Comparison of ENCODE assay signal across 26 cellular contexts in the genomic region with DNA sequence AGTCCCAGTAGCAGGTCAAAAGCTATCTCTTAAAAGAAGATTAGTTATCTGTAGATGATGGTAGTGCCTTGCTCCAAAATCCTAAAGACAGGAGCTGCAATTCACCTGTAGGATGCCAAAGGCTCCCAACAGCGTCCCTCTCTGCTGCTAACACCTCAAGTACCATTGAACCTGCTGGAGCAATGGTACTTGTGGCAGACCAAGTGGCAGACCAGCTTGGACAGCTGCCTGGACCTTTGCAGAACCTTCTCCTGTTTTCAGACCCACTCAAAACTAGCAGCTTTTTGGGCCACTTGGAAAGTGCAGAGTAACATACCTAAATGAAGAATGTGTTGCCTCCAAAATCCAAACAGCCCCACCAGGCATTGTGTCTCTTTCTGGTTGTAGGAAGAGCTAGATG. TPM values are rescaled to one million over a fixed set of nuclear protein-coding genes. Genes with fewer than 3 reads are reported as not detected.
DNase-seq lines count a peak whose midpoint lies in the region; ATAC-seq and TF ChIP-seq lines count a peak whose summit lies in the region.
"Had no signal": no experiment of that assay in that cellular context is flagged by ENCODE, and none has a peak within 500 bp of the region (broad histone marks: within the 10 kb centered on the region; RNA-seq: fewer than 3 reads in every experiment).

No MANE protein-coding gene starts in this region.

- no peak overlapping the region for H3K27ac ChIP-seq in lung (ENCODE audit: low read depth in 1 of 2, low read length in 1 of 2)
- H3K27ac ChIP-seq in upper lobe of right lung = no peak overlapping the region
- no peak overlapping the region for H3K27ac ChIP-seq in brain microvascular endothelial cell
- H3K27ac ChIP-seq: 22Rv1; A549; BLaER1 treated with 17β-estradiol and CSF1 and Interleukin-3, amounts not matched to agents 10 nM and 100 nM; C4-2B had no signal

- H3K4me3 ChIP-seq in lung = no peak overlapping the region
- H3K4me3 ChIP-seq in upper lobe of right lung = no peak overlapping the region
- H3K4me3 ChIP-seq in brain microvascular endothelial cell (ENCODE audit: low read depth, low read length) = no peak overlapping the region
- H3K4me3 ChIP-seq: A549; BLaER1 treated with 17β-estradiol and CSF1 and Interleukin-3, amounts not matched to agents 10 nM and 100 nM; GM12878 had no signal

- H3K9me3 ChIP-seq in lung (ENCODE audit: control insufficient read depth in 2 of 2, insufficient read depth in 1 of 2, low read length in 1 of 2) (peaks cover 0 to 1% of the 10 kb centered on the region in 2 donors), upper lobe of right lung (no peaks in the 10 kb centered on the region)

- no peaks in the 10 kb centered on the region for H3K27me3 ChIP-seq in lung (ENCODE audit: control insufficient read depth, insufficient read depth)
- H3K27me3 ChIP-seq in upper lobe of right lung = no peaks in the 10 kb centered on the region
- no peaks in the 10 kb centered on the region for H3K27me3 ChIP-seq in brain microvascular endothelial cell (replicated peaks)
- H3K27me3 ChIP-seq: BLaER1 treated with 17β-estradiol and CSF1 and Interleukin-3, amounts not matched to agents 10 nM and 100 nM had no signal

- no peaks in the 10 kb centered on the region for H3K9me3 Mint-ChIP-seq in activated CD8-positive, alpha-beta T cell treated with anti-CD3 and anti-CD28 coated beads, Interleukin-2, amount 10 ng/mL, durations not matched to agents 7 days and 5 days (ENCODE audit: insufficient read depth)
- peaks cover 19% of the 10 kb centered on the region for H3K9me3 Mint-ChIP-seq in activated CD8-positive, alpha-beta T cell treated with anti-CD3 and anti-CD28 coated beads for 36 hours

- DNase-seq in activated CD8-positive, alpha-beta T cell treated with anti-CD3 and anti-CD28 coated beads, Interleukin-2, amount 10 ng/mL, durations not matched to agents 7 days and 5 days = peak; percentile 9
- DNase-seq in activated CD8-positive, alpha-beta T cell treated with anti-CD3 and anti-CD28 coated beads for 36 hours = no peak
- DNase-seq in islet precursor cell (peak; percentile 21), lung (ENCODE audit: low spot score) (peak; percentile 42), upper lobe of right lung (no peak), brain microvascular endothelial cell (no peak)
- DNase-seq: AML-193; Caco-2; Calu3; CD4-positive, alpha-beta T cell; CD8-positive, alpha-beta T cell; DMS 273 treated with DMSO at 0.1 percent for 48 hours; DMS153; DMS53; DMS79; DND-41; EL; GDM1 had no signal

- WGBS in lung, 2 donors = 79 to 85% methylated on average over 1 of the region's 1 CpG

- POLR2A ChIA-PET in activated CD8-positive, alpha-beta T cell treated with anti-CD3 and anti-CD28 coated beads, Interleukin-2, amount 10 ng/mL, durations not matched to agents 7 days and 5 days (lab: Charles Lee) = no interaction called here
- POLR2A ChIA-PET in activated CD8-positive, alpha-beta T cell treated with anti-CD3 and anti-CD28 coated beads for 36 hours (lab: Charles Lee) = interaction anchor here (1.8 kb wide), 1 partner anchor 13 kb away, joined by 3 read pairs; no protein-coding TSS in a partner anchor

- H3K4me1 ChIP-seq in lung (ENCODE audit: control insufficient read depth in 2 of 2, insufficient read depth in 2 of 2, low read length in 2 of 2) (peaks cover 0 to 3% of the 10 kb centered on the region in 2 donors), upper lobe of right lung (no peaks in the 10 kb centered on the region)
- H3K4me1 ChIP-seq: A549; BLaER1 treated with 17β-estradiol and CSF1 and Interleukin-3, amounts not matched to agents 10 nM and 100 nM; Caco-2 had no signal

- no peak overlapping the region for H3K4me3 Mint-ChIP-seq in activated CD8-positive, alpha-beta T cell treated with anti-CD3 and anti-CD28 coated beads, Interleukin-2, amount 10 ng/mL, durations not matched to agents 7 days and 5 days
- H3K4me3 Mint-ChIP-seq in activated CD8-positive, alpha-beta T cell treated with anti-CD3 and anti-CD28 coated beads for 36 hours = no peak overlapping the region
- H3K4me3 Mint-ChIP-seq: B cell; CD4-positive, alpha-beta T cell; CD8-positive, alpha-beta T cell had no signal

- peaks cover 3% of the 10 kb centered on the region for H3K4me1 Mint-ChIP-seq in activated CD8-positive, alpha-beta T cell treated with anti-CD3 and anti-CD28 coated beads, Interleukin-2, amount 10 ng/mL, durations not matched to agents 7 days and 5 days (ENCODE audit: low read depth)
- H3K4me1 Mint-ChIP-seq in activated CD8-positive, alpha-beta T cell treated with anti-CD3 and anti-CD28 coated beads for 36 hours (ENCODE audit: low read depth) = peaks cover 5% of the 10 kb centered on the region
- H3K4me1 Mint-ChIP-seq: B cell had no signal

- TF ChIP-seq CTCF in activated CD8-positive, alpha-beta T cell treated with anti-CD3 and anti-CD28 coated beads for 36 hours (IDR thresholded peaks at IDR 0.05) = no peak
- TF ChIP-seq CTCF in lung (IDR thresholded peaks at IDR 0.05; ENCODE audit: control extremely low read depth, extremely low read depth) = no peak
- TF ChIP-seq CTCF in upper lobe of right lung (IDR thresholded peaks at IDR 0.05) = no peak
- no peak for TF ChIP-seq CTCF in brain microvascular endothelial cell (IDR thresholded peaks at IDR 0.05; ENCODE audit: low read depth, low read length, missing control alignments)

- no peak overlapping the region for H3K27ac Mint-ChIP-seq in activated CD8-positive, alpha-beta T cell treated with anti-CD3 and anti-CD28 coated beads, Interleukin-2, amount 10 ng/mL, durations not matched to agents 7 days and 5 days
- no peak overlapping the region for H3K27ac Mint-ChIP-seq in activated CD8-positive, alpha-beta T cell treated with anti-CD3 and anti-CD28 coated beads for 36 hours
- H3K27ac Mint-ChIP-seq: B cell; CD4-positive, alpha-beta T cell; CD8-positive, alpha-beta T cell had no signal

- no peak for ATAC-seq in activated CD8-positive, alpha-beta T cell treated with anti-CD3 and anti-CD28 coated beads, Interleukin-2, amount 10 ng/mL, durations not matched to agents 7 days and 5 days
- ATAC-seq in activated CD8-positive, alpha-beta T cell treated with anti-CD3 and anti-CD28 coated beads for 36 hours = no peak
- ATAC-seq in lung (ENCODE audit: insufficient read depth, low FRiP score) (no peak), upper lobe of right lung (peak; percentile 46), HG03469 (IDR thresholded peaks at IDR 0.05; ENCODE audit: unreplicated experiment) (no peak), GM18517 (IDR thresholded peaks at IDR 0.05; ENCODE audit: unreplicated experiment) (no peak)
- ATAC-seq: A549; CD8-positive, alpha-beta T cell had no signal

- H3K36me3 ChIP-seq in lung (ENCODE audit: control insufficient read depth in 2 of 2, insufficient read depth in 2 of 2, low read length in 2 of 2) (no peaks in the 10 kb centered on the region), upper lobe of right lung (no peaks in the 10 kb centered on the region), brain microvascular endothelial cell (replicated peaks) (no peaks in the 10 kb centered on the region)
- H3K36me3 ChIP-seq: BLaER1 treated with 17β-estradiol and CSF1 and Interleukin-3, amounts not matched to agents 10 nM and 100 nM had no signal

- in situ Hi-C loops in brain microvascular endothelial cell (cut with HindIII; ENCODE audit: low pct_ligation_motif_present, low sequenced_read_pairs) = no loop called here

- CTCF ChIA-PET in activated CD8-positive, alpha-beta T cell treated with anti-CD3 and anti-CD28 coated beads, Interleukin-2, amount 10 ng/mL, durations not matched to agents 7 days and 5 days (lab: Charles Lee) = interaction anchor here (2.4 kb wide), 1 partner anchor 16 kb away, joined by 7 read pairs; no protein-coding TSS in a partner anchor
- CTCF ChIA-PET in activated CD8-positive, alpha-beta T cell treated with anti-CD3 and anti-CD28 coated beads for 36 hours (lab: Charles Lee) = interaction anchor here (1.5 kb wide), 1 partner anchor 22 kb away, joined by 3 read pairs; no protein-coding TSS in a partner anchor

- intact Hi-C loops in activated CD8-positive, alpha-beta T cell treated with anti-CD3 and anti-CD28 coated beads for 36 hours (cut with micrococcal nuclease) = no loop called here
- intact Hi-C loops in upper lobe of right lung (cut with DNase I) = no loop called here

- no peaks in the 10 kb centered on the region for H3K27me3 Mint-ChIP-seq in activated CD8-positive, alpha-beta T cell treated with anti-CD3 and anti-CD28 coated beads, Interleukin-2, amount 10 ng/mL, durations not matched to agents 7 days and 5 days (ENCODE audit: low read depth)
- no peaks in the 10 kb centered on the region for H3K27me3 Mint-ChIP-seq in activated CD8-positive, alpha-beta T cell treated with anti-CD3 and anti-CD28 coated beads for 36 hours

- H3K36me3 Mint-ChIP-seq in activated CD8-positive, alpha-beta T cell treated with anti-CD3 and anti-CD28 coated beads, Interleukin-2, amount 10 ng/mL, durations not matched to agents 7 days and 5 days (ENCODE audit: low read depth) = peaks cover 6% of the 10 kb centered on the region
- H3K36me3 Mint-ChIP-seq in activated CD8-positive, alpha-beta T cell treated with anti-CD3 and anti-CD28 coated beads for 36 hours (ENCODE audit: low read depth) = peaks cover 8% of the 10 kb centered on the region

RNA-seq across cellular contexts. Expression of a gene that starts 6.9 kb away (rescaled TPM):
- total RNA-seq in activated CD8-positive, alpha-beta T cell treated with anti-CD3 and anti-CD28 coated beads, Interleukin-2, amount 10 ng/mL, durations not matched to agents 7 days and 5 days = 1 to 10 TPM; 3.6 to 5.1 TPM
- 1 to 10 TPM; 1.5 to 3.2 TPM for total RNA-seq in activated CD8-positive, alpha-beta T cell treated with anti-CD3 and anti-CD28 coated beads for 36 hours
- total RNA-seq in lung (10 to 100 TPM; 14.3 to 34.3 TPM), upper lobe of right lung (4.0 TPM)
- polyA plus RNA-seq in lung = 1 to 10 TPM; 3.3 to 5.8 TPM

Comparison
In these comparisons a context has a peak if more than half of its experiments do, and no peak if none do; other contexts are left out.
1. DNase-seq: peak in activated CD8-positive, alpha-beta T cell treated with anti-CD3 and anti-CD28 coated beads, Interleukin-2, amount 10 ng/mL, durations not matched to agents 7 days and 5 days (single experiment), islet precursor cell (single experiment) and lung (single experiment); none in activated CD8-positive, alpha-beta T cell treated with anti-CD3 and anti-CD28 coated beads for 36 hours (single experiment), upper lobe of right lung (single experiment) and brain microvascular endothelial cell (single experiment).